In the genomic region with DNA sequence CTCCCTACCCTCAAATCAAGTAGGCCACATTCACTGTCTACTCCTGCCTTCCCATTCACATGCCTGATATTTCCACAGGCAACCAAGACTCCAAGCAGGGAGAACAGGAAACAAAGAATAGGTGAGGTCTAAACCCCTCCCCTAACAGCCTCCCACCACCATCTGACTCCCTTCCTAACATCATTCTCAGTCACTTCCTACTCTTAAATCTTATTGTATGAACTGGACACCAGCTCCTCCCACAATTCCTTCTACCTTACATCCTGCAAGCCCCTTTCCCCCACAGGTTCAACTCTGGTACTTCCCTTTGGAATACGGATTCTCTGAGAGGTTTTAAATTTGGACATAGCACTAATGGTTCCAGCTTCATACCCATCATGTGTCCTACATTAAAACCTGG, we compare ENCODE assay signal across 7 cellular contexts. TPM values are rescaled to one million over a fixed set of nuclear protein-coding genes. Genes with fewer than 3 reads are reported as not detected.
A peak's percentile ranks its signal among the peaks of the same experiment; 100 is the strongest.
DNase-seq lines count a peak whose midpoint lies in the region; FAIRE-seq and TF ChIP-seq lines count a peak whose summit lies in the region.
"Had no signal": no experiment of that assay in that cellular context is flagged by ENCODE, and none has a peak within 500 bp of the region (broad histone marks: within the 10 kb centered on the region; RNA-seq: fewer than 3 reads in every experiment).

No MANE protein-coding gene starts in this region.

- no peak overlapping the region for H2AFZ ChIP-seq in astrocyte (ENCODE audit: low read depth, low read length)

- peak overlapping the region; percentile 84 for H3K4me2 ChIP-seq in astrocyte (ENCODE audit: low read length)

- H3K27ac Mint-ChIP-seq in activated CD4-positive, alpha-beta T cell treated with anti-CD3 and anti-CD28 coated beads, Interleukin-2, amount 10 ng/mL, durations not matched to agents 24 days and 14 days: no peak overlapping the region
- H3K27ac Mint-ChIP-seq in astrocyte (ENCODE audit: unreplicated experiment) (peak overlapping the region; percentile 42), progenitor cell of endocrine pancreas (peak overlapping the region; percentile 94)

- H3K4me1 Mint-ChIP-seq in activated CD4-positive, alpha-beta T cell treated with anti-CD3 and anti-CD28 coated beads, Interleukin-2, amount 10 ng/mL, durations not matched to agents 24 days and 14 days: peaks cover 32% of the 10 kb centered on the region
- peaks cover 8% of the 10 kb centered on the region for H3K4me1 Mint-ChIP-seq in astrocyte (ENCODE audit: low read depth, unreplicated experiment)
- peaks cover 21% of the 10 kb centered on the region for H3K4me1 Mint-ChIP-seq in progenitor cell of endocrine pancreas (ENCODE audit: low read depth)

- intact Hi-C loops in activated CD4-positive, alpha-beta T cell treated with anti-CD3 and anti-CD28 coated beads, Interleukin-2, amount 10 ng/mL, durations not matched to agents 24 days and 14 days (cut with micrococcal nuclease): loop anchor here (2.0 kb wide), 3 partner anchors 19 to 75 kb away; a partner anchor contains a TSS

- peaks cover 13% of the 10 kb centered on the region for H3K36me3 ChIP-seq in astrocyte (ENCODE audit: insufficient read depth, low read length)

- H3K79me2 ChIP-seq in astrocyte (ENCODE audit: insufficient read depth, low read length): peaks cover 15% of the 10 kb centered on the region

- H4K20me1 ChIP-seq in astrocyte (ENCODE audit: insufficient read depth, low read length): peaks cover 3% of the 10 kb centered on the region

- peaks cover 6% of the 10 kb centered on the region for H3K4me1 ChIP-seq in astrocyte (ENCODE audit: insufficient read depth, low read length)

- peak overlapping the region; percentile 91 for H3K4me3 Mint-ChIP-seq in activated CD4-positive, alpha-beta T cell treated with anti-CD3 and anti-CD28 coated beads, Interleukin-2, amount 10 ng/mL, durations not matched to agents 24 days and 14 days
- H3K4me3 Mint-ChIP-seq in astrocyte (ENCODE audit: unreplicated experiment) (peak overlapping the region; percentile 88), progenitor cell of endocrine pancreas (ENCODE audit: low read depth) (peak overlapping the region; percentile 86)

- no peaks in the 10 kb centered on the region for H3K27me3 ChIP-seq in astrocyte (ENCODE audit: insufficient read depth, low read length)

- DNase-seq in activated CD4-positive, alpha-beta T cell treated with anti-CD3 and anti-CD28 coated beads, Interleukin-2, amount 10 ng/mL, durations not matched to agents 24 days and 14 days: no peak
- DNase-seq in activated CD4-positive, alpha-beta T cell treated with anti-CD3 and anti-CD28 coated beads, Interleukin-2, amount 50 U/mL, for 4 hours: no peak
- DNase-seq in astrocyte (ENCODE audit: low read depth): no peak
- DNase-seq in progenitor cell of endocrine pancreas (ENCODE audit: low spot score, unreplicated experiment): no peak
- DNase-seq in T1000 (lab: John Stamatoyannopoulos, UW): no peak
- no peak for DNase-seq in stimulated activated CD4-positive, alpha-beta T cell treated with anti-CD3 and anti-CD28 coated beads, Interleukin-4, amount 100 ng/mL, for 24 hours

- FAIRE-seq in astrocyte (lab: Jason Lieb, UNC): no peak

- peaks cover 26% of the 10 kb centered on the region for H3K36me3 Mint-ChIP-seq in activated CD4-positive, alpha-beta T cell treated with anti-CD3 and anti-CD28 coated beads, Interleukin-2, amount 10 ng/mL, durations not matched to agents 24 days and 14 days (ENCODE audit: low read depth)
- H3K36me3 Mint-ChIP-seq in astrocyte (ENCODE audit: low read depth, unreplicated experiment): peaks cover 27% of the 10 kb centered on the region
- peaks cover 27% of the 10 kb centered on the region for H3K36me3 Mint-ChIP-seq in progenitor cell of endocrine pancreas (ENCODE audit: insufficient read depth)

- H3K9me3 Mint-ChIP-seq in activated CD4-positive, alpha-beta T cell treated with anti-CD3 and anti-CD28 coated beads, Interleukin-2, amount 10 ng/mL, durations not matched to agents 24 days and 14 days: no peaks in the 10 kb centered on the region
- H3K9me3 Mint-ChIP-seq in astrocyte (ENCODE audit: unreplicated experiment) (no peaks in the 10 kb centered on the region), progenitor cell of endocrine pancreas (ENCODE audit: low read depth) (no peaks in the 10 kb centered on the region)

- H3K27ac ChIP-seq in astrocyte (ENCODE audit: low read depth, low read length): no peak overlapping the region

- TF ChIP-seq CTCF in astrocyte (IDR thresholded peaks at IDR 0.05; ENCODE audit: insufficient read depth, low read depth, low read length) (no peak), progenitor cell of endocrine pancreas (IDR thresholded peaks at IDR 0.05; ENCODE audit: unreplicated experiment) (no peak)

- no peak overlapping the region for H3K4me3 ChIP-seq in astrocyte (ENCODE audit: insufficient read depth, low read depth, low read length)
- H3K4me3 ChIP-seq: lung had no signal

- peak overlapping the region; percentile 20 for H3K9ac ChIP-seq in astrocyte (ENCODE audit: low read length)

- no peaks in the 10 kb centered on the region for H3K27me3 Mint-ChIP-seq in activated CD4-positive, alpha-beta T cell treated with anti-CD3 and anti-CD28 coated beads, Interleukin-2, amount 10 ng/mL, durations not matched to agents 24 days and 14 days
- H3K27me3 Mint-ChIP-seq in astrocyte (ENCODE audit: low read depth, unreplicated experiment): no peaks in the 10 kb centered on the region
- H3K27me3 Mint-ChIP-seq in progenitor cell of endocrine pancreas: no peaks in the 10 kb centered on the region

- no peaks in the 10 kb centered on the region for H3K9me3 ChIP-seq in astrocyte (ENCODE audit: insufficient read depth, low read depth, low read length)

RNA-seq across cellular contexts. Expression of a gene that starts 0.9 kb away (rescaled TPM):
- total RNA-seq in activated CD4-positive, alpha-beta T cell treated with anti-CD3 and anti-CD28 coated beads, Interleukin-2, amount 10 ng/mL, durations not matched to agents 24 days and 14 days: 28.9 and 39.4 TPM in 2 replicates
- total RNA-seq in astrocyte: 12.0 and 12.7 TPM in 2 replicates
- total RNA-seq in progenitor cell of endocrine pancreas: 18.8 and 19.5 TPM in 2 replicates

RNA-seq across cellular contexts. Expression of a gene that starts 19.3 kb away (rescaled TPM):
- 11.4 and 14.4 TPM in 2 replicates for total RNA-seq in activated CD4-positive, alpha-beta T cell treated with anti-CD3 and anti-CD28 coated beads, Interleukin-2, amount 10 ng/mL, durations not matched to agents 24 days and 14 days
- 15.7 and 16.6 TPM in 2 replicates for total RNA-seq in astrocyte
- total RNA-seq in progenitor cell of endocrine pancreas: 71.2 and 74.2 TPM in 2 replicates

RNA-seq across cellular contexts. Expression of a gene that starts 26.8 kb away (rescaled TPM):
- 53.4 and 56.7 TPM in 2 replicates for total RNA-seq in activated CD4-positive, alpha-beta T cell treated with anti-CD3 and anti-CD28 coated beads, Interleukin-2, amount 10 ng/mL, durations not matched to agents 24 days and 14 days
- 29.3 and 30.0 TPM in 2 replicates for total RNA-seq in astrocyte
- 30.0 and 31.0 TPM in 2 replicates for total RNA-seq in progenitor cell of endocrine pancreas

RNA-seq across cellular contexts. Expression of a gene that starts 28.3 kb away (rescaled TPM):
- total RNA-seq in activated CD4-positive, alpha-beta T cell treated with anti-CD3 and anti-CD28 coated beads, Interleukin-2, amount 10 ng/mL, durations not matched to agents 24 days and 14 days: 79.4 and 83.6 TPM in 2 replicates
- total RNA-seq in astrocyte (28.0 and 29.3 TPM in 2 replicates), progenitor cell of endocrine pancreas (27.5 and 28.2 TPM in 2 replicates)

RNA-seq across cellular contexts. Expression of a gene that starts 28.9 kb away (rescaled TPM):
- 106 and 107 TPM in 2 replicates for total RNA-seq in activated CD4-positive, alpha-beta T cell treated with anti-CD3 and anti-CD28 coated beads, Interleukin-2, amount 10 ng/mL, durations not matched to agents 24 days and 14 days
- 64.6 and 69.1 TPM in 2 replicates for total RNA-seq in astrocyte
- total RNA-seq in progenitor cell of endocrine pancreas: 141 and 142 TPM in 2 replicates
